13 cellular contexts compared by ENCODE assay signal in the genomic region with DNA sequence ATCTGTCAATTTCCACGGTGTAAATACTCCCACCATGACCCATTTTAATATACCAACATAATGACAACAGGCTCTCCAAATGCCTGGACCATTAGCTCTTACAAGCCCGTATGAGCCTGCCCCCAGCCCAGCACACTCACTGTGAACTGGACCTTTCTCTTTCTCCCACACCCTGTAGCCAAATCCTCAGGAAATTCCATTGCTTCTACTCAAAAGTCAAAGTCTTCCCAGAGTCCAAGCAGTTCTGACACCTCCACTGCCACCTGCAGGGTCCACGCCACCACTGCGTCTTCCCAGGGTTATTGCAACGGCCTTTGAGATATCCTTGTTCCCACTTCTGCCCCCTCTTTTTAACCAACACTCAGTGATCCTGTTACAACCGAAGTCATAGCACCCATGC.
A peak's percentile ranks its signal among the peaks of the same experiment; 100 is the strongest.
DNase-seq lines count a peak whose midpoint lies in the region; ATAC-seq, FAIRE-seq and TF ChIP-seq lines count a peak whose summit lies in the region.
"Had no signal": no experiment of that assay in that cellular context is flagged by ENCODE, and none has a peak within 500 bp of the region (broad histone marks: within the 10 kb centered on the region; RNA-seq: fewer than 3 reads in every experiment).

No MANE protein-coding gene starts in this region.

- H3K9ac ChIP-seq in astrocyte (ENCODE audit: low read length): no peak overlapping the region

- no peak overlapping the region for H3K27ac Mint-ChIP-seq in astrocyte (ENCODE audit: unreplicated experiment)
- H3K27ac Mint-ChIP-seq: activated naive CD8-positive, alpha-beta T cell treated with anti-CD3 and anti-CD28 coated beads, Interleukin-2, amount 10 ng/mL, durations not matched to agents 7 days and 5 days; mesothelial cell of epicardium; T-helper 17 cell had no signal

- no peaks in the 10 kb centered on the region for H3K79me2 ChIP-seq in astrocyte (ENCODE audit: insufficient read depth, low read length)

- no peak overlapping the region for H3K4me3 ChIP-seq in astrocyte (ENCODE audit: insufficient read depth, low read depth, low read length)

- no peak for ATAC-seq in GM21515 (IDR thresholded peaks at IDR 0.05; ENCODE audit: unreplicated experiment)
- ATAC-seq: T-helper 17 cell had no signal

- no peak for FAIRE-seq in astrocyte (lab: Jason Lieb, UNC)

- H3K4me2 ChIP-seq in astrocyte (ENCODE audit: low read length): no peak overlapping the region

- DNase-seq in NCI-H2171 treated with DMSO at 0.1 percent for 48 hours (lab: John Stamatoyannopoulos, UW): peak; percentile 26
- DNase-seq in NCI-H2171 (lab: John Stamatoyannopoulos, UW): no peak
- DNase-seq in HS-27A (ENCODE audit: low read depth): peak; percentile 30
- DNase-seq in astrocyte (ENCODE audit: low read depth): peak; percentile 68
- DNase-seq in myocyte (ENCODE audit: low read depth): peak; percentile 6
- DNase-seq in retina: no peak
- DNase-seq in foreskin melanocyte: no peak
- DNase-seq: activated naive CD8-positive, alpha-beta T cell treated with anti-CD3 and anti-CD28 coated beads, Interleukin-2, amount 10 ng/mL, durations not matched to agents 7 days and 5 days; effector CD4-positive, alpha-beta T cell; MV-4-11; T-helper 17 cell had no signal

- H3K27me3 Mint-ChIP-seq in astrocyte (ENCODE audit: low read depth, unreplicated experiment): peaks cover 23% of the 10 kb centered on the region

- no peaks in the 10 kb centered on the region for H3K9me3 ChIP-seq in astrocyte (ENCODE audit: insufficient read depth, low read depth, low read length)

- no peak overlapping the region for H3K27ac ChIP-seq in astrocyte (ENCODE audit: low read depth, low read length)

- no peaks in the 10 kb centered on the region for H3K36me3 Mint-ChIP-seq in astrocyte (ENCODE audit: low read depth, unreplicated experiment)
- H3K36me3 Mint-ChIP-seq: activated naive CD8-positive, alpha-beta T cell treated with anti-CD3 and anti-CD28 coated beads, Interleukin-2, amount 10 ng/mL, durations not matched to agents 7 days and 5 days; mesothelial cell of epicardium had no signal

- H3K4me3 Mint-ChIP-seq in astrocyte (ENCODE audit: unreplicated experiment): no peak overlapping the region
- H3K4me3 Mint-ChIP-seq: activated naive CD8-positive, alpha-beta T cell treated with anti-CD3 and anti-CD28 coated beads, Interleukin-2, amount 10 ng/mL, durations not matched to agents 7 days and 5 days; mesothelial cell of epicardium; T-helper 17 cell had no signal

- no peaks in the 10 kb centered on the region for H4K20me1 ChIP-seq in astrocyte (ENCODE audit: insufficient read depth, low read length)

- peaks cover 4% of the 10 kb centered on the region for H3K27me3 ChIP-seq in astrocyte (ENCODE audit: insufficient read depth, low read length)

- no peak overlapping the region for H2AFZ ChIP-seq in astrocyte (ENCODE audit: low read depth, low read length)

- peaks cover 19% of the 10 kb centered on the region for H3K4me1 Mint-ChIP-seq in astrocyte (ENCODE audit: low read depth, unreplicated experiment)
- H3K4me1 Mint-ChIP-seq: activated naive CD8-positive, alpha-beta T cell treated with anti-CD3 and anti-CD28 coated beads, Interleukin-2, amount 10 ng/mL, durations not matched to agents 7 days and 5 days; mesothelial cell of epicardium; T-helper 17 cell had no signal

- peak; percentile 54 for TF ChIP-seq CTCF in astrocyte (IDR thresholded peaks at IDR 0.05; ENCODE audit: insufficient read depth, low read depth, low read length)

- peaks cover 18% of the 10 kb centered on the region for H3K4me1 ChIP-seq in astrocyte (ENCODE audit: insufficient read depth, low read length)

- H3K9me3 Mint-ChIP-seq in astrocyte (ENCODE audit: unreplicated experiment): no peaks in the 10 kb centered on the region
- H3K9me3 Mint-ChIP-seq: activated naive CD8-positive, alpha-beta T cell treated with anti-CD3 and anti-CD28 coated beads, Interleukin-2, amount 10 ng/mL, durations not matched to agents 7 days and 5 days; mesothelial cell of epicardium had no signal

- no peaks in the 10 kb centered on the region for H3K36me3 ChIP-seq in astrocyte (ENCODE audit: insufficient read depth, low read length)

Comparison
In these comparisons a context has a peak if more than half of its experiments do, and no peak if none do; other contexts are left out.
1. DNase-seq: peak in NCI-H2171 treated with DMSO at 0.1 percent for 48 hours (single experiment), HS-27A (single experiment), astrocyte (single experiment) and myocyte (single experiment); none in NCI-H2171 (single experiment), retina (single experiment) and foreskin melanocyte (single experiment).